1 cellular context compared by ENCODE assay signal in genomic region chr7:55939514-55940123, GRCh38.
TF ChIP-seq lines count a peak whose summit lies in the region.

No MANE protein-coding gene starts in this region.

TF ChIP-seq in GM12878, 131 proteins besides CTCF, POLR2A, EP300 and RAD21 (continued from another document):
- TF ChIP-seq ZBTB40 (IDR thresholded peaks at IDR 0.05; ENCODE audit: borderline replicate concordance) (no peak), IRF4 (IDR thresholded peaks at IDR 0.05; ENCODE audit: low read depth, low read length) (no peak), ZNF274 (IDR thresholded peaks at IDR 0.05; ENCODE audit: insufficient read depth, insufficient read length) (peak; percentile 60), RBBP5 (conservative IDR thresholded peaks at IDR 0.05) (no peak), E4F1 (IDR thresholded peaks at IDR 0.05; ENCODE audit: borderline replicate concordance, partially characterized antibody) (no peak), GATAD2B (conservative IDR thresholded peaks at IDR 0.05; ENCODE audit: low read depth) (no peak), DPF2 (IDR thresholded peaks at IDR 0.05) (no peak), CBX5 (IDR thresholded peaks at IDR 0.05; ENCODE audit: low read depth) (peak; percentile 47; the same call in 1 of the 2 replicates), CBFB (IDR thresholded peaks at IDR 0.05; ENCODE audit: low read depth) (no peak), IRF3 (IDR thresholded peaks at IDR 0.05) (no peak)
- TF ChIP-seq, protein P1, sequence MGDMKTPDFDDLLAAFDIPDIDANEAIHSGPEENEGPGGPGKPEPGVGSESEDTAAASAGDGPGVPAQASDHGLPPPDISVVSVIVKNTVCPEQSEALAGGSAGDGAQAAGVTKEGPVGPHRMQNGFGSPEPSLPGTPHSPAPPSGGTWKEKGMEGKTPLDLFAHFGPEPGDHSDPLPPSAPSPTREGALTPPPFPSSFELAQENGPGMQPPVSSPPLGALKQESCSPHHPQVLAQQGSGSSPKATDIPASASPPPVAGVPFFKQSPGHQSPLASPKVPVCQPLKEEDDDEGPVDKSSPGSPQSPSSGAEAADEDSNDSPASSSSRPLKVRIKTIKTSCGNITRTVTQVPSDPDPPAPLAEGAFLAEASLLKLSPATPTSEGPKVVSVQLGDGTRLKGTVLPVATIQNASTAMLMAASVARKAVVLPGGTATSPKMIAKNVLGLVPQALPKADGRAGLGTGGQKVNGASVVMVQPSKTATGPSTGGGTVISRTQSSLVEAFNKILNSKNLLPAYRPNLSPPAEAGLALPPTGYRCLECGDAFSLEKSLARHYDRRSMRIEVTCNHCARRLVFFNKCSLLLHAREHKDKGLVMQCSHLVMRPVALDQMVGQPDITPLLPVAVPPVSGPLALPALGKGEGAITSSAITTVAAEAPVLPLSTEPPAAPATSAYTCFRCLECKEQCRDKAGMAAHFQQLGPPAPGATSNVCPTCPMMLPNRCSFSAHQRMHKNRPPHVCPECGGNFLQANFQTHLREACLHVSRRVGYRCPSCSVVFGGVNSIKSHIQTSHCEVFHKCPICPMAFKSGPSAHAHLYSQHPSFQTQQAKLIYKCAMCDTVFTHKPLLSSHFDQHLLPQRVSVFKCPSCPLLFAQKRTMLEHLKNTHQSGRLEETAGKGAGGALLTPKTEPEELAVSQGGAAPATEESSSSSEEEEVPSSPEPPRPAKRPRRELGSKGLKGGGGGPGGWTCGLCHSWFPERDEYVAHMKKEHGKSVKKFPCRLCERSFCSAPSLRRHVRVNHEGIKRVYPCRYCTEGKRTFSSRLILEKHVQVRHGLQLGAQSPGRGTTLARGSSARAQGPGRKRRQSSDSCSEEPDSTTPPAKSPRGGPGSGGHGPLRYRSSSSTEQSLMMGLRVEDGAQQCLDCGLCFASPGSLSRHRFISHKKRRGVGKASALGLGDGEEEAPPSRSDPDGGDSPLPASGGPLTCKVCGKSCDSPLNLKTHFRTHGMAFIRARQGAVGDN (IDR thresholded peaks at IDR 0.05): no peak
